ENCODE assay signal across 25 cellular contexts in the genomic region with DNA sequence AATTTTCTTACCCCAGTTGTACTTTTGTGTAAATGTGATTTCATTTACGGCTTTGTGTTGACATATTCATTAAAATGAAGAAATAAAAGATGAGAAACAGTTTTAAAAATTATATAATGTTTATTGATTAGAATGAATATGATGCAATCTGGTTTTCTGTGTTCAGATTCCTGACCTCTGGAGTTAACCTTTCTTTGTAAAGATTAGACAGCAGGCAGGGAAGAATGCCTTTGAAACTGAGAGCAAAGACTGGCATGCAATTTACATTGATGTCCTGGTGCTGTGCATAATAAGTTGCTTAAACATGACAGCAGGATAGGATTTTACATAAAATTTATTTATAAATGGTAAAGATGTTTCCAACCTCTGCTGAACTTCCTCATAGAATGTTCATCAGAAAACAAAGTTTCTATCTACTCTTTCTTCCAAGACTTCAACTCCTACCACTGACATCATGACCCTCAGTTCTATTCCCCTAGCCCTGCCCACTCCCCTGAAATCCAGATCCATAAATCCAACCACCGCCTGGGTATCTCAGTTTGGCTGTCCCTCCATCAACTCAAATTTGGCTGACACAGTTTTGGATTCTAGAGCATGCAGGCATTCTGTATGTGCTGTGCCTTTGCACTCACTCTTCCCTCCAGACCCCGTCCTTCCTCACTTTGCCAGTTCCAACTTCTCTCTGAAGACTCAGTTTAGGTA. TPM values are rescaled to one million over a fixed set of nuclear protein-coding genes. Genes with fewer than 3 reads are reported as not detected.
DNase-seq lines count a peak whose midpoint lies in the region; ATAC-seq and TF ChIP-seq lines count a peak whose summit lies in the region.
"Had no signal": no experiment of that assay in that cellular context is flagged by ENCODE, and none has a peak within 500 bp of the region (broad histone marks: within the 10 kb centered on the region; RNA-seq: fewer than 3 reads in every experiment).

No MANE protein-coding gene starts in this region.

- H3K36me3 ChIP-seq in Peyer's patch = no peaks in the 10 kb centered on the region
- H3K36me3 ChIP-seq: cardiac muscle cell, tibial artery had no signal

- H3K4me1 ChIP-seq in Peyer's patch = peaks cover 0 to 37% (median 0%) of the 10 kb centered on the region in 4 donors

- no peaks in the 10 kb centered on the region for H3K9me3 ChIP-seq in Peyer's patch
- H3K9me3 ChIP-seq: tibial artery had no signal

- H3K4me3 ChIP-seq in Peyer's patch = peak overlapping the region in 3 of 4 donors; percentile 3 to 57 (median 40)
- H3K4me3 ChIP-seq: cardiac muscle cell, tibial artery had no signal

- H3K9me3 Mint-ChIP-seq in neural crest cell (no peaks in the 10 kb centered on the region), type B pancreatic cell (peaks cover 6% of the 10 kb centered on the region)
- H3K9me3 Mint-ChIP-seq in activated T-helper 1 cell treated with anti-CD3 and anti-CD28 coated beads, Interleukin-12 subunit alpha, Interleukin-12 subunit beta, Interleukin-2, Interleukin-4 antibody, amounts not matched to agents 30 ng/mL and 10 ng/mL and 1 ng/mL, durations not matched to agents 14 hours and 24 hours and 36 hours = no peaks in the 10 kb centered on the region

- no peak for ATAC-seq in GM21737 (IDR thresholded peaks at IDR 0.05; ENCODE audit: unreplicated experiment)
- ATAC-seq: activated CD8-positive, alpha-beta memory T cell treated with anti-CD3 and anti-CD28 coated beads, Interleukin-2, amount 10 ng/mL, durations not matched to agents 7 days and 5 days; right cardiac atrium; stimulated activated naive CD8-positive, alpha-beta T cell treated with anti-CD3 and anti-CD28 coated beads, Interleukin-15, Interleukin-2, amounts not matched to agents 100 U/mL and 50 U/mL, for 24 hours had no signal

- no peak overlapping the region for H3K4me3 Mint-ChIP-seq in neural crest cell
- peak overlapping the region; percentile 20 for H3K4me3 Mint-ChIP-seq in type B pancreatic cell
- no peak overlapping the region for H3K4me3 Mint-ChIP-seq in activated T-helper 1 cell treated with anti-CD3 and anti-CD28 coated beads, Interleukin-12 subunit alpha, Interleukin-12 subunit beta, Interleukin-2, Interleukin-4 antibody, amounts not matched to agents 30 ng/mL and 10 ng/mL and 1 ng/mL, durations not matched to agents 14 hours and 24 hours and 36 hours
- H3K4me3 Mint-ChIP-seq: activated CD8-positive, alpha-beta memory T cell treated with anti-CD3 and anti-CD28 coated beads, Interleukin-2, amount 10 ng/mL, durations not matched to agents 7 days and 5 days; CD4-positive, CD25-positive, alpha-beta regulatory T cell had no signal

- H3K27ac ChIP-seq in Peyer's patch = peak overlapping the region in 1 of 4 donors; percentile 9
- H3K27ac ChIP-seq: cardiac muscle cell, tibial artery had no signal

- DNase-seq in Peyer's patch = no peak
- peak; percentile 5 for DNase-seq in germinal center (ENCODE audit: low spot score)
- DNase-seq in neural crest cell (ENCODE audit: low read depth, low spot score) = no peak
- DNase-seq in type B pancreatic cell (ENCODE audit: extremely low spot score, unreplicated experiment) = no peak
- no peak for DNase-seq in cerebellum (ENCODE audit: low spot score)
- no peak for DNase-seq in activated T-helper 1 cell treated with anti-CD3 and anti-CD28 coated beads, Interleukin-12 subunit alpha, Interleukin-12 subunit beta, Interleukin-2, Interleukin-4 antibody, amounts not matched to agents 30 ng/mL and 10 ng/mL and 1 ng/mL, durations not matched to agents 14 hours and 24 hours and 36 hours (ENCODE audit: low spot score)
- DNase-seq: activated CD4-positive, alpha-beta T cell treated with anti-CD3 and anti-CD28 coated beads for 48 hours; activated CD8-positive, alpha-beta memory T cell treated with anti-CD3 and anti-CD28 coated beads, Interleukin-2, amount 10 ng/mL, durations not matched to agents 7 days and 5 days; activated naive CD4-positive, alpha-beta T cell treated with anti-CD3 and anti-CD28 coated beads, Interleukin-2, amount 50 U/mL, for 16 hours; amygdala; CD4-positive, CD25-positive, alpha-beta regulatory T cell; cortex of kidney; DMS 273 treated with DMSO at 0.1 percent for 48 hours; glutamatergic neuron; Karpas-422; MV-4-11; NCI-H524 treated with DMSO at 0.1 percent for 48 hours; occipital lobe; right cardiac atrium; stimulated activated naive CD8-positive, alpha-beta T cell treated with anti-CD3 and anti-CD28 coated beads, Interleukin-15, Interleukin-2, amounts not matched to agents 100 U/mL and 50 U/mL, for 24 hours; tibial artery had no signal

- H3K36me3 Mint-ChIP-seq in neural crest cell (ENCODE audit: low read depth) = peaks cover 3% of the 10 kb centered on the region
- no peaks in the 10 kb centered on the region for H3K36me3 Mint-ChIP-seq in type B pancreatic cell
- H3K36me3 Mint-ChIP-seq in activated T-helper 1 cell treated with anti-CD3 and anti-CD28 coated beads, Interleukin-12 subunit alpha, Interleukin-12 subunit beta, Interleukin-2, Interleukin-4 antibody, amounts not matched to agents 30 ng/mL and 10 ng/mL and 1 ng/mL, durations not matched to agents 14 hours and 24 hours and 36 hours (ENCODE audit: low read depth) = no peaks in the 10 kb centered on the region

- peaks cover 46% of the 10 kb centered on the region for H3K4me1 Mint-ChIP-seq in neural crest cell
- peaks cover 9% of the 10 kb centered on the region for H3K4me1 Mint-ChIP-seq in type B pancreatic cell (ENCODE audit: unreplicated experiment)
- peaks cover 10% of the 10 kb centered on the region for H3K4me1 Mint-ChIP-seq in activated T-helper 1 cell treated with anti-CD3 and anti-CD28 coated beads, Interleukin-12 subunit alpha, Interleukin-12 subunit beta, Interleukin-2, Interleukin-4 antibody, amounts not matched to agents 30 ng/mL and 10 ng/mL and 1 ng/mL, durations not matched to agents 14 hours and 24 hours and 36 hours (ENCODE audit: low read depth)

- no peaks in the 10 kb centered on the region for H3K27me3 ChIP-seq in Peyer's patch
- H3K27me3 ChIP-seq: cardiac muscle cell, tibial artery had no signal

- H3K27ac Mint-ChIP-seq in neural crest cell (ENCODE audit: unreplicated experiment) (peak overlapping the region; percentile 59), type B pancreatic cell (peak overlapping the region; percentile 42)
- H3K27ac Mint-ChIP-seq in activated T-helper 1 cell treated with anti-CD3 and anti-CD28 coated beads, Interleukin-12 subunit alpha, Interleukin-12 subunit beta, Interleukin-2, Interleukin-4 antibody, amounts not matched to agents 30 ng/mL and 10 ng/mL and 1 ng/mL, durations not matched to agents 14 hours and 24 hours and 36 hours = no peak overlapping the region
- H3K27ac Mint-ChIP-seq: activated CD8-positive, alpha-beta memory T cell treated with anti-CD3 and anti-CD28 coated beads, Interleukin-2, amount 10 ng/mL, durations not matched to agents 7 days and 5 days had no signal

- no peak for TF ChIP-seq POLR2A in Peyer's patch (IDR thresholded peaks at IDR 0.05)

- TF ChIP-seq CTCF in Peyer's patch (IDR thresholded peaks at IDR 0.05) (no peak), neural crest cell (conservative IDR thresholded peaks at IDR 0.05) (no peak), type B pancreatic cell (conservative IDR thresholded peaks at IDR 0.05) (no peak)

- no peaks in the 10 kb centered on the region for H3K27me3 Mint-ChIP-seq in neural crest cell (ENCODE audit: low read depth)
- H3K27me3 Mint-ChIP-seq in type B pancreatic cell = no peaks in the 10 kb centered on the region
- H3K27me3 Mint-ChIP-seq in activated T-helper 1 cell treated with anti-CD3 and anti-CD28 coated beads, Interleukin-12 subunit alpha, Interleukin-12 subunit beta, Interleukin-2, Interleukin-4 antibody, amounts not matched to agents 30 ng/mL and 10 ng/mL and 1 ng/mL, durations not matched to agents 14 hours and 24 hours and 36 hours (ENCODE audit: insufficient read depth) = no peaks in the 10 kb centered on the region
- H3K27me3 Mint-ChIP-seq: CD4-positive, CD25-positive, alpha-beta regulatory T cell had no signal

- intact Hi-C loops in activated T-helper 1 cell treated with anti-CD3 and anti-CD28 coated beads, Interleukin-12 subunit alpha, Interleukin-12 subunit beta, Interleukin-2, Interleukin-4 antibody, amounts not matched to agents 30 ng/mL and 10 ng/mL and 1 ng/mL, durations not matched to agents 14 hours and 24 hours and 36 hours (cut with micrococcal nuclease) = no loop called here

RNA-seq across cellular contexts. Expression of a gene that starts 1.7 kb away (rescaled TPM):
- total RNA-seq in Peyer's patch = 100 to 1,000 TPM in 2 of 4 donors, 10 to 100 TPM in 2; 14.9 to 140 (median 99.8) TPM
- 0.75 and 1.2 TPM in 2 replicates for total RNA-seq in neural crest cell
- total RNA-seq in type B pancreatic cell (ENCODE audit: low replicate concordance) = 10.4 and 14.0 TPM in 2 replicates
- total RNA-seq in cerebellum = 0.45 TPM
- total RNA-seq in activated T-helper 1 cell treated with anti-CD3 and anti-CD28 coated beads, Interleukin-12 subunit alpha, Interleukin-12 subunit beta, Interleukin-2, Interleukin-4 antibody, amounts not matched to agents 30 ng/mL and 10 ng/mL and 1 ng/mL, durations not matched to agents 14 hours and 24 hours and 36 hours = 0.16 TPM in 1 of 2 replicates, not detected in the other
- total RNA-seq: cardiac muscle cell, myocyte, SK-MEL-5 had no signal
